In genomic region chr17:29363716-29364115, GRCh38 we compare ENCODE assay signal across 14 cellular contexts. TPM values are rescaled to one million over a fixed set of nuclear protein-coding genes. Genes with fewer than 3 reads are reported as not detected.
DNase-seq lines count a peak whose midpoint lies in the region; ATAC-seq, FAIRE-seq and TF ChIP-seq lines count a peak whose summit lies in the region.
"Had no signal": no experiment of that assay in that cellular context is flagged by ENCODE, and none has a peak within 500 bp of the region (broad histone marks: within the 10 kb centered on the region; RNA-seq: fewer than 3 reads in every experiment).

No MANE protein-coding gene starts in this region.

- TF ChIP-seq RAD21 in A549 (conservative IDR thresholded peaks at IDR 0.05 in 1 of 2, IDR thresholded peaks at IDR 0.05 in 1 of 2): no peak

- CTCF ChIA-PET in A549 (lab: Yijun Ruan, JAX): interaction anchor here (0.7 to 10.4 kb wide), 11 partner anchors 9 to 302 kb away, joined by 3 to 158 read pairs (median 3); partner anchors contain the start of gene ABHD15

- peak overlapping the region; percentile 31; the same call in 1 of the 3 replicates for H3K4me2 ChIP-seq in A549

- no peaks in the 10 kb centered on the region for H3K9me3 ChIP-seq in A549

- TF ChIP-seq CTCF in A549 (IDR thresholded peaks at IDR 0.05): no peak

- peak; percentile 34 to 35; a peak in 1 of 6 replicates for ATAC-seq in A549

- no peak for FAIRE-seq in A549 (lab: Jason Lieb, UNC)
- FAIRE-seq: GM12891 had no signal

- TF ChIP-seq EP300 in A549 (IDR thresholded peaks at IDR 0.05): no peak

- WGBS in A549 (ENCODE audit: missing lambda C conversion rate): 84% methylated on average over 2 of the region's 2 CpGs

- H3K4me3 ChIP-seq in A549: no peak overlapping the region

- no peak for DNase-seq in A549 (ENCODE audit: low read depth in 1 of 2, low spot score in 1 of 2)
- DNase-seq in NCI-H82 (lab: John Stamatoyannopoulos, UW): peak; percentile 85
- DNase-seq in SK-N-DZ (ENCODE audit: low spot score): peak; percentile 55
- DNase-seq in iris pigment epithelial cell (ENCODE audit: low read depth): peak; percentile 13
- no peak for DNase-seq in superior temporal gyrus (ENCODE audit: extremely low spot score)
- DNase-seq in mucosa of gallbladder (ENCODE audit: low spot score): no peak
- no peak for DNase-seq in activated naive CD4-positive, alpha-beta T cell treated with anti-CD3 and anti-CD28 coated beads, Interleukin-2, amount 50 U/mL, for 16 hours
- DNase-seq: C1 segment of cervical spinal cord; Calu3; CD4-positive, alpha-beta T cell; DMS79; GOT3; H9 had no signal

- TF ChIP-seq POLR2A in A549 (IDR thresholded peaks at IDR 0.05; ENCODE audit: low read length): no peak

- POLR2A ChIA-PET in A549 (lab: Yijun Ruan, JAX): interaction anchor here (0.9 kb wide), 1 partner anchor 16 kb away, joined by 7 read pairs; no protein-coding TSS in a partner anchor

- H3K4me1 ChIP-seq in A549: peaks cover 8% of the 10 kb centered on the region

- peak overlapping the region in 1 of 2 experiments; percentile 59; a peak in 3 of 6 replicates for H3K27ac ChIP-seq in A549

TF ChIP-seq in A549, 52 proteins besides CTCF, POLR2A, EP300 and RAD21:
- TF ChIP-seq ZFP36 (IDR thresholded peaks at IDR 0.05; ENCODE audit: borderline replicate concordance, partially characterized antibody) (no peak), TFCP2L1 (CRISPR knock-in tag; IDR thresholded peaks at IDR 0.05) (no peak), CHD2 (IDR thresholded peaks at IDR 0.05; ENCODE audit: low read length, partially characterized antibody) (no peak), EHMT2 (IDR thresholded peaks at IDR 0.05; ENCODE audit: low read depth) (no peak), EHF (CRISPR knock-in tag; IDR thresholded peaks at IDR 0.05) (no peak), ESRRA (IDR thresholded peaks at IDR 0.05; ENCODE audit: borderline replicate concordance, low read length) (no peak), BHLHE40 (IDR thresholded peaks at IDR 0.05; ENCODE audit: low read depth, low read length) (no peak), KDM1A (IDR thresholded peaks at IDR 0.05; ENCODE audit: low read depth) (no peak)

RNA-seq across cellular contexts. Expression of gene TAOK1, which starts 26.4 kb away (rescaled TPM):
- 46.7 and 47.1 TPM in 2 replicates for polyA plus RNA-seq in A549 (2011; rRNA removed)
- polyA plus RNA-seq in A549 (2012; cell fraction: cytosol; rRNA removed): 4.8 and 5.8 TPM in 2 replicates
- polyA plus RNA-seq in A549 (2012; cell fraction: nucleus; rRNA removed): 5.2 and 8.7 TPM in 2 replicates
- polyA plus RNA-seq in A549 (2017; fragmentation: RNase III; extraction: RNeasy Plus Mini Kit Qiagen cat#74134 plus additional on column Dnase treatment): 18.2 to 19.6 TPM (median 18.7 TPM) in 3 replicates
- 57.5 and 62.1 TPM in 2 replicates for polyA minus RNA-seq in A549 (2011; rRNA and poly(A)+ RNA removed)
- 20.3 and 21.9 TPM in 2 replicates for polyA plus RNA-seq in SK-N-DZ (2014; cell fraction: cytosol; rRNA removed)
- 24.0 and 34.9 TPM in 2 replicates for polyA plus RNA-seq in SK-N-DZ (2014; cell fraction: nucleus; rRNA removed)
- 62.5 TPM for total RNA-seq in mucosa of gallbladder

Comparison
In these comparisons a context has a peak if more than half of its experiments do, and no peak if none do; other contexts are left out.
1. DNase-seq: peak in NCI-H82 (single experiment), SK-N-DZ (single experiment) and iris pigment epithelial cell (single experiment); none in A549 (0 of 2), superior temporal gyrus (single experiment), mucosa of gallbladder (single experiment) and activated naive CD4-positive, alpha-beta T cell treated with anti-CD3 and anti-CD28 coated beads, Interleukin-2, amount 50 U/mL, for 16 hours (single experiment).